In genomic region chr16:55351936-55352335, GRCh38 we compare ENCODE assay signal across 19 cellular contexts. TPM values are rescaled to one million over a fixed set of nuclear protein-coding genes. Genes with fewer than 3 reads are reported as not detected.
DNase-seq lines count a peak whose midpoint lies in the region; ATAC-seq and TF ChIP-seq lines count a peak whose summit lies in the region.
"Had no signal": no experiment of that assay in that cellular context is flagged by ENCODE, and none has a peak within 500 bp of the region (broad histone marks: within the 10 kb centered on the region; RNA-seq: fewer than 3 reads in every experiment).

No MANE protein-coding gene starts in this region.

- TF ChIP-seq CTCF in endothelial cell (IDR thresholded peaks at IDR 0.05; ENCODE audit: unreplicated experiment): no peak

- peak; percentile 44 for DNase-seq in SK-MEL-5 (ENCODE audit: low read depth, low spot score)
- peak; percentile 2 for DNase-seq in foreskin melanocyte
- no peak for DNase-seq in stimulated activated CD4-positive, alpha-beta T cell treated with anti-CD3 and anti-CD28 coated beads, Interleukin-1b, Interleukin-23, amount 100 ng/mL, for 48 hours
- DNase-seq in endothelial cell (ENCODE audit: low spot score): no peak
- DNase-seq: CD4-positive, alpha-beta T cell; CD8-positive, alpha-beta memory T cell; DMS 273 treated with DMSO at 0.1 percent for 48 hours; DMS79; EL; GF-D8; GOT3; HFFc6 had no signal

- peaks cover 1% of the 10 kb centered on the region for H3K27me3 Mint-ChIP-seq in endothelial cell (ENCODE audit: unreplicated experiment)

- peak overlapping the region; percentile 50; the same call in 1 of the 2 replicates for H3K27ac ChIP-seq in BLaER1

- H3K4me3 Mint-ChIP-seq in endothelial cell (ENCODE audit: unreplicated experiment): no peak overlapping the region
- H3K4me3 Mint-ChIP-seq: CD14-positive monocyte; CD4-positive, alpha-beta T cell; CD8-positive, alpha-beta memory T cell; HFFc6 had no signal

- in situ Hi-C loops in SK-MEL-5 (cut with HindIII; ENCODE audit: low pct_unique_long_range_greater_than_20kb, low sequenced_read_pairs): no loop called here

- peak overlapping the region; percentile 58 for H3K4me2 ChIP-seq in BLaER1

- H3K9me3 Mint-ChIP-seq in endothelial cell (ENCODE audit: unreplicated experiment): no peaks in the 10 kb centered on the region
- H3K9me3 Mint-ChIP-seq: CD4-positive, alpha-beta T cell; CD8-positive, alpha-beta memory T cell; HFFc6 had no signal

- ATAC-seq in GM18502 (IDR thresholded peaks at IDR 0.05; ENCODE audit: poor library complexity, unreplicated experiment): no peak

- H3K36me3 ChIP-seq in BLaER1: no peaks in the 10 kb centered on the region
- H3K36me3 ChIP-seq: BLaER1 treated with 17β-estradiol and CSF1 and Interleukin-3, amounts not matched to agents 10 nM and 100 nM; HAP-1 had no signal

- peaks cover 13% of the 10 kb centered on the region for H3K9me3 ChIP-seq in BLaER1
- H3K9me3 ChIP-seq: HAP-1 had no signal

- no peak overlapping the region for H3K9ac ChIP-seq in BLaER1
- H3K9ac ChIP-seq: BLaER1 treated with 17β-estradiol and CSF1 and Interleukin-3, amounts not matched to agents 10 nM and 100 nM had no signal

- no peaks in the 10 kb centered on the region for H4K20me1 ChIP-seq in BLaER1
- H4K20me1 ChIP-seq: BLaER1 treated with 17β-estradiol and CSF1 and Interleukin-3, amounts not matched to agents 10 nM and 100 nM had no signal

- no peak overlapping the region for H3K4me3 ChIP-seq in BLaER1
- H3K4me3 ChIP-seq: BLaER1 treated with 17β-estradiol and CSF1 and Interleukin-3, amounts not matched to agents 10 nM and 100 nM; HAP-1 had no signal

- H3K4me1 Mint-ChIP-seq in endothelial cell (ENCODE audit: unreplicated experiment): no peaks in the 10 kb centered on the region
- H3K4me1 Mint-ChIP-seq: CD14-positive monocyte; CD8-positive, alpha-beta memory T cell had no signal

- H3K27me3 ChIP-seq in BLaER1: no peaks in the 10 kb centered on the region
- H3K27me3 ChIP-seq: BLaER1 treated with 17β-estradiol and CSF1 and Interleukin-3, amounts not matched to agents 10 nM and 100 nM had no signal

- no peak overlapping the region for H3K27ac Mint-ChIP-seq in endothelial cell (ENCODE audit: unreplicated experiment)
- H3K27ac Mint-ChIP-seq: CD14-positive monocyte; CD4-positive, alpha-beta T cell; CD8-positive, alpha-beta memory T cell; HFFc6 had no signal

- H3K4me1 ChIP-seq in BLaER1: peaks cover 47% of the 10 kb centered on the region

- H3K36me3 Mint-ChIP-seq in endothelial cell (ENCODE audit: low read depth, unreplicated experiment): no peaks in the 10 kb centered on the region
- H3K36me3 Mint-ChIP-seq: CD14-positive monocyte; CD8-positive, alpha-beta memory T cell had no signal

RNA-seq across cellular contexts. Expression of gene IRX6, which starts 27.9 kb away (rescaled TPM):
- total RNA-seq in SK-MEL-5 (2014; rRNA removed; shearing (Covaris generic)): 3.2 TPM in 2 replicates
- 5.6 and 6.1 TPM in 2 replicates for polyA plus RNA-seq in SK-MEL-5 (2015; cell fraction: cytosol; rRNA removed)
- 12.7 and 12.9 TPM in 2 replicates for polyA plus RNA-seq in SK-MEL-5 (2015; cell fraction: nucleus; rRNA removed)
- 0.82 TPM for total RNA-seq in endothelial cell (ENCODE audit: unreplicated experiment)
- total RNA-seq: A673; CD4-positive, alpha-beta T cell; CD8-positive, alpha-beta memory T cell; G401; HFFc6 had no signal
- polyA plus RNA-seq: CD14-positive monocyte; CD8-positive, alpha-beta memory T cell had no signal

Comparison
In these comparisons a context has a peak if more than half of its experiments do, and no peak if none do; other contexts are left out.
1. DNase-seq: peak in SK-MEL-5 (single experiment) and foreskin melanocyte (single experiment); none in stimulated activated CD4-positive, alpha-beta T cell treated with anti-CD3 and anti-CD28 coated beads, Interleukin-1b, Interleukin-23, amount 100 ng/mL, for 48 hours (single experiment) and endothelial cell (single experiment).